Comparison of ENCODE assay signal across 14 cellular contexts in genomic region chr6:118542184-118542952, GRCh38. TPM values are rescaled to one million over a fixed set of nuclear protein-coding genes. Genes with fewer than 3 reads are reported as not detected.
DNase-seq lines count a peak whose midpoint lies in the region; ATAC-seq, FAIRE-seq and TF ChIP-seq lines count a peak whose summit lies in the region.
"Had no signal": no experiment of that assay in that cellular context is flagged by ENCODE, and none has a peak within 500 bp of the region (broad histone marks: within the 10 kb centered on the region; RNA-seq: fewer than 3 reads in every experiment).

No MANE protein-coding gene starts in this region.

- POLR2A ChIA-PET in GM10248 (lab: Yijun Ruan, JAX): no interaction called here

- H3K4me1 ChIP-seq in left lung (peaks cover 0 to 6% of the 10 kb centered on the region in 2 donors), kidney (ENCODE audit: control insufficient read depth in 1 of 2, insufficient read depth in 1 of 2, low read depth in 1 of 2, low read length in 2 of 2) (no peaks in the 10 kb centered on the region)

- no peak for TF ChIP-seq POLR2A in erythroblast (IDR thresholded peaks at IDR 0.05; ENCODE audit: low read length)

- no peaks in the 10 kb centered on the region for H3K9me3 ChIP-seq in left lung
- no peaks in the 10 kb centered on the region for H3K9me3 ChIP-seq in kidney (ENCODE audit: control insufficient read depth in 1 of 2, low read length in 2 of 2)
- H3K9me3 ChIP-seq: thoracic aorta had no signal

- DNase-seq in AG20443 (ENCODE audit: low spot score) (peak; percentile 69), HT1080 (ENCODE audit: low read depth) (peak; percentile 45), brain microvascular endothelial cell (peak; percentile 17), left lung (no peak), kidney (no peak), GM10248 (ENCODE audit: extremely low spot score) (no peak), erythroblast (lab: John Stamatoyannopoulos, UW) (no peak)
- DNase-seq: activated naive CD4-positive, alpha-beta T cell; NCI-H1092; NCI-H345 had no signal

- H3K36me3 ChIP-seq in brain microvascular endothelial cell (replicated peaks) (no peaks in the 10 kb centered on the region), left lung (no peaks in the 10 kb centered on the region), kidney (ENCODE audit: control insufficient read depth in 1 of 2, insufficient read depth in 2 of 2, low read length in 2 of 2) (no peaks in the 10 kb centered on the region)
- H3K36me3 ChIP-seq: thoracic aorta had no signal

- H3K9ac ChIP-seq in kidney (ENCODE audit: low read length in 2 of 2): no peak overlapping the region

- no peaks in the 10 kb centered on the region for H3K27me3 ChIP-seq in brain microvascular endothelial cell (replicated peaks)
- no peaks in the 10 kb centered on the region for H3K27me3 ChIP-seq in left lung

- CTCF ChIA-PET in GM10248 (lab: Yijun Ruan, JAX): interaction anchor here (1.9 kb wide), 1 partner anchor 9 kb away, joined by 5 read pairs; no protein-coding TSS in a partner anchor

- in situ Hi-C loops in brain microvascular endothelial cell (cut with HindIII; ENCODE audit: low pct_ligation_motif_present, low sequenced_read_pairs): no loop called here

- H3K4me3 ChIP-seq in brain microvascular endothelial cell (ENCODE audit: low read depth, low read length) (no peak overlapping the region), left lung (no peak overlapping the region), kidney (ENCODE audit: low read length in 2 of 2) (no peak overlapping the region)

- no peak overlapping the region for H3K27ac ChIP-seq in brain microvascular endothelial cell
- no peak overlapping the region for H3K27ac ChIP-seq in left lung
- H3K27ac ChIP-seq in kidney (ENCODE audit: low read depth in 2 of 2, low read length in 2 of 2): no peak overlapping the region

- TF ChIP-seq CTCF in brain microvascular endothelial cell (IDR thresholded peaks at IDR 0.05; ENCODE audit: low read depth, low read length, missing control alignments): no peak
- TF ChIP-seq CTCF in left lung (IDR thresholded peaks at IDR 0.05): no peak
- no peak for TF ChIP-seq CTCF in kidney (IDR thresholded peaks at IDR 0.05; ENCODE audit: borderline replicate concordance, extremely low read depth, insufficient read depth)
- no peak for TF ChIP-seq CTCF in GM10248 (IDR thresholded peaks at IDR 0.05; ENCODE audit: control extremely low read depth, extremely low read depth, low read depth, missing control alignments)

- intact Hi-C loops in left lung (cut with DNase I): no loop called here
- intact Hi-C loops in kidney (cut with DNase I): no loop called here

- ATAC-seq in left lung: peak; percentile 45
- ATAC-seq in HG02884 (IDR thresholded peaks at IDR 0.05; ENCODE audit: unreplicated experiment): no peak

- no peak for FAIRE-seq in kidney (lab: Jason Lieb, UNC)

RNA-seq across cellular contexts. Expression of gene PLN, which starts 5.7 kb away (rescaled TPM):
- total RNA-seq in HT1080 (2014; rRNA removed; shearing (Covaris generic)): not detected in 2 replicates
- polyA plus RNA-seq in HT1080 (2015; cell fraction: cytosol; rRNA removed): not detected in 2 replicates
- polyA plus RNA-seq in HT1080 (2015; cell fraction: nucleus; rRNA removed): 0.31 TPM in 1 of 2 replicates, not detected in the other
- total RNA-seq in left lung: 10 to 100 TPM in 1 of 2 donors, 1 to 10 TPM in 1; 6.4 to 13.3 TPM
- 47.2 TPM for total RNA-seq in kidney
- 22.7 TPM for polyA plus RNA-seq in kidney (ENCODE audit: insufficient read depth, low read depth, low replicate concordance)
- total RNA-seq: osteocyte, WTC11 had no signal

Comparison
In these comparisons a context has a peak if more than half of its experiments do, and no peak if none do; other contexts are left out.
1. DNase-seq: peak in AG20443 (single experiment), HT1080 (single experiment) and brain microvascular endothelial cell (single experiment); none in left lung (0 of 2), kidney (single experiment), GM10248 (single experiment) and erythroblast (0 of 2).